ENCODE assay signal across 13 cellular contexts in genomic region chr22:39171623-39172264, GRCh38. TPM values are rescaled to one million over a fixed set of nuclear protein-coding genes. Genes with fewer than 3 reads are reported as not detected.
DNase-seq lines count a peak whose midpoint lies in the region; ATAC-seq and TF ChIP-seq lines count a peak whose summit lies in the region.
"Had no signal": no experiment of that assay in that cellular context is flagged by ENCODE, and none has a peak within 500 bp of the region (broad histone marks: within the 10 kb centered on the region; RNA-seq: fewer than 3 reads in every experiment).

No MANE protein-coding gene starts in this region.

- ATAC-seq in IMR-90 (ENCODE audit: low read depth) = no peak
- no peak for ATAC-seq in effector memory CD8-positive, alpha-beta T cell (replicated peaks)
- ATAC-seq in gastrocnemius medialis = no peak
- no peak for ATAC-seq in GM18873 (IDR thresholded peaks at IDR 0.05; ENCODE audit: low FRiP score, unreplicated experiment)

- H4K20me1 ChIP-seq in IMR-90 (ENCODE audit: insufficient read depth, low read length) = no peaks in the 10 kb centered on the region

- H4K5ac ChIP-seq in IMR-90 (ENCODE audit: low read depth, low read length) = no peak overlapping the region

- H3K23ac ChIP-seq in IMR-90 (ENCODE audit: low read depth, low read length) = no peak overlapping the region

- H3K9ac ChIP-seq in IMR-90 (ENCODE audit: low read depth, low read length) = no peak overlapping the region

- peaks cover 37% of the 10 kb centered on the region for H3K4me1 ChIP-seq in IMR-90 (ENCODE audit: control insufficient read depth, insufficient read depth, low read length)
- peaks cover 52 to 58% of the 10 kb centered on the region in 2 donors for H3K4me1 ChIP-seq in gastrocnemius medialis

- peaks cover 34% of the 10 kb centered on the region for H3K4me1 Mint-ChIP-seq in activated CD4-positive, alpha-beta T cell treated with anti-CD3 and anti-CD28 coated beads, Interleukin-2, amount 10 ng/mL, durations not matched to agents 24 days and 14 days
- H3K4me1 Mint-ChIP-seq in effector memory CD8-positive, alpha-beta T cell (ENCODE audit: low read depth in 2 of 2) = peaks cover 47 to 50% of the 10 kb centered on the region in 2 donors

- in situ Hi-C loops in IMR-90 (cut with MboI; ENCODE audit: low sequenced_read_pairs) (loop anchor here (5.0 to 25.0 kb wide), 2 partner anchors 141 to 866 kb away; no protein-coding TSS in a partner anchor), gastrocnemius medialis (cut with MboI; ENCODE audit: low sequenced_read_pairs in 4 of 4) (loop anchor here in 3 of 4 donors (5.0 to 25.0 kb wide), 2 partner anchors 141 to 341 kb away; partner anchors contain the start of genes ATF4 (in 2 of the 3) and MIEF1 (in 2 of the 3))

- POLR2A ChIA-PET in IMR-90 (lab: Charles Lee; ENCODE audit: unreplicated experiment) = interaction anchor here (0.6 kb wide), 1 partner anchor 873 kb away, joined by 4 read pairs; no protein-coding TSS in a partner anchor

- H3K4me3 ChIP-seq in IMR-90 (ENCODE audit: insufficient read depth, low read depth, low read length) (no peak overlapping the region), gastrocnemius medialis (no peak overlapping the region)
- H3K4me3 ChIP-seq: skin epidermis had no signal

- H2BK120ac ChIP-seq in IMR-90 (ENCODE audit: low read depth, low read length) = peak overlapping the region; percentile 93

- H2BK15ac ChIP-seq in IMR-90 (ENCODE audit: low read depth, low read length) = no peak overlapping the region

- H4K91ac ChIP-seq in IMR-90 (ENCODE audit: insufficient read depth, low read depth, low read length) = peak overlapping the region; percentile 51; the same call in 1 of the 2 replicates

- H2AFZ ChIP-seq in IMR-90 (replicated peaks; ENCODE audit: low read length, poor library complexity) = no peak overlapping the region

- no peak overlapping the region for H3K4me3 Mint-ChIP-seq in activated CD4-positive, alpha-beta T cell treated with anti-CD3 and anti-CD28 coated beads, Interleukin-2, amount 10 ng/mL, durations not matched to agents 24 days and 14 days
- peak overlapping the region; percentile 66 to 72 for H3K4me3 Mint-ChIP-seq in effector memory CD8-positive, alpha-beta T cell

- dilution Hi-C loops in IMR-90 (cut with HindIII; ENCODE audit: low sequenced_read_pairs, unreplicated experiment) = no loop called here

- H3K4me2 ChIP-seq in IMR-90 (ENCODE audit: low read depth, low read length) = no peak overlapping the region

- H3K9me3 ChIP-seq in IMR-90 (ENCODE audit: control insufficient read depth, insufficient read depth, low read length) (no peaks in the 10 kb centered on the region), gastrocnemius medialis (no peaks in the 10 kb centered on the region)
- H3K9me3 ChIP-seq: thoracic aorta had no signal

- no peak for TF ChIP-seq RAD21 in IMR-90 (IDR thresholded peaks at IDR 0.05; ENCODE audit: low read length)

- H3K56ac ChIP-seq in IMR-90 (ENCODE audit: extremely low read depth, insufficient read depth, low read length) = no peak overlapping the region

- peaks cover 9% of the 10 kb centered on the region for H3K27me3 Mint-ChIP-seq in activated CD4-positive, alpha-beta T cell treated with anti-CD3 and anti-CD28 coated beads, Interleukin-2, amount 10 ng/mL, durations not matched to agents 24 days and 14 days
- peaks cover 9 to 12% of the 10 kb centered on the region in 2 donors for H3K27me3 Mint-ChIP-seq in effector memory CD8-positive, alpha-beta T cell

- H2BK5ac ChIP-seq in IMR-90 (ENCODE audit: low read depth, low read length, poor library complexity, severe bottlenecking) = no peak overlapping the region

- H3K36me3 ChIP-seq in IMR-90 (ENCODE audit: control insufficient read depth, insufficient read depth, low read length) = no peaks in the 10 kb centered on the region
- no peaks in the 10 kb centered on the region for H3K36me3 ChIP-seq in gastrocnemius medialis
- H3K36me3 ChIP-seq: thoracic aorta had no signal

- peak overlapping the region; percentile 44 for H2AK9ac ChIP-seq in IMR-90 (replicated peaks; ENCODE audit: low read depth, low read length, poor library complexity)

- 88% methylated on average over 4 of the region's 17 CpGs; no CpG with 5 or more reads in 1 of the 2 experiments for WGBS in IMR-90 (ENCODE audit: extremely low coverage in 2 of 2, insufficient read length in 1 of 2), 2 experiments

- peak overlapping the region; percentile 52 for H3K4ac ChIP-seq in IMR-90 (ENCODE audit: low read depth, low read length)

- TF ChIP-seq CTCF in IMR-90 (conservative IDR thresholded peaks at IDR 0.05; ENCODE audit: low read depth, low read length) (no peak), gastrocnemius medialis (IDR thresholded peaks at IDR 0.05 in 4 of 5, conservative IDR thresholded peaks at IDR 0.05 in 1 of 5) (no peak)

- no peak overlapping the region for H4K8ac ChIP-seq in IMR-90 (ENCODE audit: low read depth in 2 of 2, low read length in 2 of 2)

- no peaks in the 10 kb centered on the region for H3K36me3 Mint-ChIP-seq in activated CD4-positive, alpha-beta T cell treated with anti-CD3 and anti-CD28 coated beads, Interleukin-2, amount 10 ng/mL, durations not matched to agents 24 days and 14 days (ENCODE audit: low read depth)
- H3K36me3 Mint-ChIP-seq in effector memory CD8-positive, alpha-beta T cell (ENCODE audit: insufficient read depth) = peaks cover 17% of the 10 kb centered on the region

- H3K9me1 ChIP-seq in IMR-90 (ENCODE audit: insufficient read depth, low read length) = peaks cover 29% of the 10 kb centered on the region

- H2BK20ac ChIP-seq in IMR-90 (ENCODE audit: low read depth, low read length) = peak overlapping the region; percentile 89

- H3K9me3 Mint-ChIP-seq in activated CD4-positive, alpha-beta T cell treated with anti-CD3 and anti-CD28 coated beads, Interleukin-2, amount 10 ng/mL, durations not matched to agents 24 days and 14 days = no peaks in the 10 kb centered on the region
- no peaks in the 10 kb centered on the region for H3K9me3 Mint-ChIP-seq in effector memory CD8-positive, alpha-beta T cell
- H3K9me3 Mint-ChIP-seq: nephron had no signal

- TF ChIP-seq POLR2A in IMR-90 (IDR thresholded peaks at IDR 0.05; ENCODE audit: low read depth, low read length) = no peak
- TF ChIP-seq POLR2A in gastrocnemius medialis (IDR thresholded peaks at IDR 0.05) = no peak
- TF ChIP-seq POLR2A in erythroblast (IDR thresholded peaks at IDR 0.05; ENCODE audit: low read length) = no peak

- no peak overlapping the region for H3K18ac ChIP-seq in IMR-90 (ENCODE audit: low read depth, low read length)

- peak; percentile 57 for DNase-seq in activated CD4-positive, alpha-beta T cell treated with anti-CD3 and anti-CD28 coated beads, Interleukin-2, amount 10 ng/mL, durations not matched to agents 24 days and 14 days
- no peak for DNase-seq in activated CD4-positive, alpha-beta T cell treated with anti-CD3 and anti-CD28 coated beads for 4 hours
- DNase-seq in IMR-90 (no peak), gastrocnemius medialis (no peak), hippocampal formation (lab: John Stamatoyannopoulos, UW) (no peak), erythroblast (lab: John Stamatoyannopoulos, UW) (no peak)
- DNase-seq in effector memory CD8-positive, alpha-beta T cell = no peak
- DNase-seq: DND-41, NCI-H446 treated with DMSO at 0.1 percent for 48 hours had no signal

- peak overlapping the region; percentile 67 for H3K27ac Mint-ChIP-seq in activated CD4-positive, alpha-beta T cell treated with anti-CD3 and anti-CD28 coated beads, Interleukin-2, amount 10 ng/mL, durations not matched to agents 24 days and 14 days
- peak overlapping the region; percentile 98 to 99 for H3K27ac Mint-ChIP-seq in effector memory CD8-positive, alpha-beta T cell

- peak overlapping the region; percentile 90; the same call in 1 of the 2 replicates for H2AK5ac ChIP-seq in IMR-90 (ENCODE audit: low read depth, low read length)

- intact Hi-C loops in activated CD4-positive, alpha-beta T cell treated with anti-CD3 and anti-CD28 coated beads, Interleukin-2, amount 10 ng/mL, durations not matched to agents 24 days and 14 days (cut with micrococcal nuclease) = loop anchor here (1.0 to 5.0 kb wide), 2 partner anchors 66 to 140 kb away; no protein-coding TSS in a partner anchor
- intact Hi-C loops in IMR-90 (cut with micrococcal nuclease) (loop anchor here (1.0 to 10.0 kb wide), 3 partner anchors 140 to 351 kb away; partner anchors contain the start of gene ATF4), gastrocnemius medialis (cut with DNase I; ENCODE audit: low total_unique reads) (loop anchor here (1.0 to 5.0 kb wide), 3 partner anchors 112 to 356 kb away; no protein-coding TSS in a partner anchor)

- H3K14ac ChIP-seq in IMR-90 (replicated peaks; ENCODE audit: low read depth, low read length) = no peak overlapping the region

- H3K79me1 ChIP-seq in IMR-90 (ENCODE audit: low read depth in 1 of 2, low read length in 2 of 2) = peaks cover 0 to 20% of the 10 kb centered on the region in 2 experiments; a peak in 2 of 4 replicates

- CTCF ChIA-PET in IMR-90 (lab: Yijun Ruan, JAX) = interaction anchor here (0.6 to 1.0 kb wide), 2 partner anchors 145 to 168 kb away, joined by 3 read pairs; no protein-coding TSS in a partner anchor

- H3K27ac ChIP-seq in IMR-90 (ENCODE audit: insufficient read depth, low read length) = no peak overlapping the region
- H3K27ac ChIP-seq in gastrocnemius medialis = peak overlapping the region in 3 of 4 donors; percentile 23 to 70 (median 32)
- H3K27ac ChIP-seq: thoracic aorta had no signal

- H3K27me3 ChIP-seq in IMR-90 (ENCODE audit: control insufficient read depth, insufficient read depth, low read length) (peaks cover 2% of the 10 kb centered on the region; the same call in 1 of the 2 replicates), gastrocnemius medialis (no peaks in the 10 kb centered on the region)

- BruUV-seq in IMR-90 (replicated peaks; lab: Mats Ljungman, UMichigan) = no TSS peak

TF ChIP-seq in IMR-90, 13 proteins besides CTCF, POLR2A, EP300 and RAD21:
- TF ChIP-seq SMC3 (IDR thresholded peaks at IDR 0.05; ENCODE audit: low read depth, low read length) = no peak
- TF ChIP-seq MXI1 (IDR thresholded peaks at IDR 0.05; ENCODE audit: borderline replicate concordance, low read depth, low read length) = no peak
- no peak for TF ChIP-seq CHD1 (IDR thresholded peaks at IDR 0.05; ENCODE audit: low read depth, low read length)
- no peak for TF ChIP-seq RCOR1 (IDR thresholded peaks at IDR 0.05; ENCODE audit: insufficient replicate concordance, low read length)

RNA-seq across cellular contexts. Expression of gene CBX7, which starts 19.3 kb away (rescaled TPM):
- 10.8 and 11.6 TPM in 2 replicates for total RNA-seq in activated CD4-positive, alpha-beta T cell treated with anti-CD3 and anti-CD28 coated beads, Interleukin-2, amount 10 ng/mL, durations not matched to agents 24 days and 14 days
- total RNA-seq in IMR-90 (2012; rRNA removed) (0.56 and 0.90 TPM in 2 replicates), gastrocnemius medialis (10 to 100 TPM; 52.4 to 78.1 (median 62.3) TPM)
- 3.4 and 3.6 TPM in 2 replicates for polyA plus RNA-seq in IMR-90 (2012; rRNA removed)
- polyA plus RNA-seq in IMR-90 (2012; cell fraction: cytosol; rRNA removed) = 1.9 and 2.8 TPM in 2 replicates
- 13.5 and 15.7 TPM in 2 replicates for polyA plus RNA-seq in IMR-90 (2012; cell fraction: nucleus; rRNA removed; ENCODE audit: low replicate concordance)
